ENCODE assay signal across 16 cellular contexts in genomic region chr1:29213055-29213454, GRCh38. TPM values are rescaled to one million over a fixed set of nuclear protein-coding genes. Genes with fewer than 3 reads are reported as not detected.
DNase-seq lines count a peak whose midpoint lies in the region; ATAC-seq and TF ChIP-seq lines count a peak whose summit lies in the region.
"Had no signal": no experiment of that assay in that cellular context is flagged by ENCODE, and none has a peak within 500 bp of the region (broad histone marks: within the 10 kb centered on the region; RNA-seq: fewer than 3 reads in every experiment).

No MANE protein-coding gene starts in this region.

- H3K27me3 ChIP-seq in parathyroid adenoma (ENCODE audit: control insufficient read depth, insufficient read depth, low read length) = no peaks in the 10 kb centered on the region
- H3K27me3 ChIP-seq: BLaER1 treated with 17β-estradiol and CSF1 and Interleukin-3, amounts not matched to agents 10 nM and 100 nM had no signal

- peaks cover 4% of the 10 kb centered on the region for H3K36me3 Mint-ChIP-seq in T-helper 17 cell (ENCODE audit: low read depth)

- peak; percentile 13 for DNase-seq in NCI-H1105 treated with DMSO at 0.1 percent for 48 hours (lab: John Stamatoyannopoulos, UW)
- DNase-seq in NCI-H1105 (lab: John Stamatoyannopoulos, UW) = no peak
- peak; percentile 85 for DNase-seq in NCI-H2107 treated with DMSO at 0.1 percent for 48 hours (lab: John Stamatoyannopoulos, UW; ENCODE audit: unreplicated experiment)
- no peak for DNase-seq in T-helper 17 cell
- no peak for DNase-seq in SIG-M5 (lab: John Stamatoyannopoulos, UW)
- DNase-seq in NCI-H446 (lab: John Stamatoyannopoulos, UW) = no peak
- DNase-seq: 8988T, NCI-H1436, NCI-H524 treated with DMSO at 0.1 percent for 48 hours, Right ventricle myocardium superior had no signal

- no peak overlapping the region for H3K4me2 ChIP-seq in parathyroid adenoma (ENCODE audit: low read length)
- H3K4me2 ChIP-seq: BLaER1 treated with 17β-estradiol and CSF1 and Interleukin-3, amounts not matched to agents 10 nM and 100 nM had no signal

- H3K9ac ChIP-seq in parathyroid adenoma = no peak overlapping the region
- H3K9ac ChIP-seq: BLaER1 treated with 17β-estradiol and CSF1 and Interleukin-3, amounts not matched to agents 10 nM and 100 nM had no signal

- H3K4me3 Mint-ChIP-seq in T-helper 17 cell = no peak overlapping the region
- H3K4me3 Mint-ChIP-seq: IgD-negative memory B cell had no signal

- H3K79me2 ChIP-seq in parathyroid adenoma = no peaks in the 10 kb centered on the region

- H3K4me1 Mint-ChIP-seq in T-helper 17 cell = peaks cover 6% of the 10 kb centered on the region

- H3K27ac ChIP-seq in parathyroid adenoma = peak overlapping the region; percentile 42
- H3K27ac ChIP-seq: BLaER1 treated with 17β-estradiol and CSF1 and Interleukin-3, amounts not matched to agents 10 nM and 100 nM had no signal

- no peak for TF ChIP-seq CTCF in parathyroid adenoma (IDR thresholded peaks at IDR 0.05)

- peaks cover 6% of the 10 kb centered on the region for H3K4me1 ChIP-seq in parathyroid adenoma

- no peaks in the 10 kb centered on the region for H3K27me3 Mint-ChIP-seq in T-helper 17 cell
- H3K27me3 Mint-ChIP-seq: IgD-negative memory B cell had no signal

- ATAC-seq in T-helper 17 cell (no peak), GM21825 (IDR thresholded peaks at IDR 0.05; ENCODE audit: unreplicated experiment) (no peak)
- ATAC-seq: Panc1, SK-N-SH treated with all-trans-retinoic acid at 6 μM for 48 hours had no signal

- H3K4me3 ChIP-seq in parathyroid adenoma (ENCODE audit: low read depth, low read length) = no peak overlapping the region
- H3K4me3 ChIP-seq: BLaER1 treated with 17β-estradiol and CSF1 and Interleukin-3, amounts not matched to agents 10 nM and 100 nM had no signal

- H2AFZ ChIP-seq in parathyroid adenoma = no peak overlapping the region

- H3K9me3 ChIP-seq in T-helper 17 cell (ENCODE audit: control insufficient read depth, low read length, poor library complexity, severe bottlenecking) = no peaks in the 10 kb centered on the region
- H3K9me3 ChIP-seq in parathyroid adenoma (ENCODE audit: control insufficient read depth, low read length) = no peaks in the 10 kb centered on the region
- H3K9me3 ChIP-seq: BLaER1 treated with 17β-estradiol and CSF1 and Interleukin-3, amounts not matched to agents 10 nM and 100 nM had no signal

- peak overlapping the region; percentile 60 for H3K27ac Mint-ChIP-seq in T-helper 17 cell
- H3K27ac Mint-ChIP-seq: IgD-negative memory B cell had no signal

- no peaks in the 10 kb centered on the region for H3K36me3 ChIP-seq in parathyroid adenoma (ENCODE audit: control insufficient read depth, insufficient read depth, low read length)

RNA-seq across cellular contexts. Expression of gene MECR, which starts 17.7 kb away (rescaled TPM):
- 1 to 10 TPM; 7.6 to 8.0 TPM for total RNA-seq in T-helper 17 cell

RNA-seq across cellular contexts. Expression of gene PTPRU, which starts 23.3 kb away (rescaled TPM):
- not detected for total RNA-seq in T-helper 17 cell

RNA-seq across cellular contexts. Expression of gene SRSF4, which starts 31.4 kb away (rescaled TPM):
- total RNA-seq in T-helper 17 cell = 100 to 1,000 TPM in 1 of 2 donors, 10 to 100 TPM in 1; 88.8 to 103 TPM

Comparison
In these comparisons a context has a peak if more than half of its experiments do, and no peak if none do; other contexts are left out.
1. DNase-seq: peak in NCI-H1105 treated with DMSO at 0.1 percent for 48 hours (single experiment) and NCI-H2107 treated with DMSO at 0.1 percent for 48 hours (single experiment); none in NCI-H1105 (single experiment), T-helper 17 cell (0 of 3), SIG-M5 (single experiment) and NCI-H446 (0 of 2).